In genomic region chr13:84352946-84353345, GRCh38 we compare ENCODE assay signal across 19 cellular contexts.
DNase-seq lines count a peak whose midpoint lies in the region; ATAC-seq, FAIRE-seq and TF ChIP-seq lines count a peak whose summit lies in the region.
"Had no signal": no experiment of that assay in that cellular context is flagged by ENCODE, and none has a peak within 500 bp of the region (broad histone marks: within the 10 kb centered on the region; RNA-seq: fewer than 3 reads in every experiment).

No MANE protein-coding gene starts in this region.

- peaks cover 3% of the 10 kb centered on the region for H3K4me1 Mint-ChIP-seq in astrocyte (ENCODE audit: low read depth, unreplicated experiment)
- no peaks in the 10 kb centered on the region for H3K4me1 Mint-ChIP-seq in CD4-positive, alpha-beta memory T cell
- no peaks in the 10 kb centered on the region for H3K4me1 Mint-ChIP-seq in activated CD4-positive, alpha-beta T cell treated with anti-CD3 and anti-CD28 coated beads, Interleukin-2, amount 10 ng/mL, durations not matched to agents 7 days and 5 days

- DNase-seq in BJ (ENCODE audit: low read depth), result peak; percentile 23
- DNase-seq in astrocyte (ENCODE audit: low read depth), result peak; percentile 18
- no peak for DNase-seq in trophoblast cell
- DNase-seq in CD4-positive, alpha-beta memory T cell, result no peak
- DNase-seq in activated CD4-positive, alpha-beta T cell treated with anti-CD3 and anti-CD28 coated beads, Interleukin-2, amount 10 ng/mL, durations not matched to agents 7 days and 5 days, result no peak
- no peak for DNase-seq in stimulated activated naive CD4-positive, alpha-beta T cell (lab: John Stamatoyannopoulos, UW)
- DNase-seq: 8988T; C1 segment of cervical spinal cord; CD4-positive, alpha-beta T cell; COR-L47; DMS153; DMS79 treated with DMSO at 0.1 percent for 48 hours; GF-D8; IMR-90 had no signal

- H2BK120ac ChIP-seq in trophoblast cell (ENCODE audit: insufficient read depth, low read length, poor library complexity), result no peak overlapping the region

- no peak overlapping the region for H4K91ac ChIP-seq in trophoblast cell (ENCODE audit: low read depth, low read length)

- no peak overlapping the region for H2BK12ac ChIP-seq in trophoblast cell (ENCODE audit: low read length)

- H3K79me1 ChIP-seq in trophoblast cell (ENCODE audit: low read length), result no peaks in the 10 kb centered on the region

- H3K27ac Mint-ChIP-seq in astrocyte (ENCODE audit: unreplicated experiment), result peak overlapping the region; percentile 75
- H3K27ac Mint-ChIP-seq in CD4-positive, alpha-beta memory T cell, result no peak overlapping the region
- H3K27ac Mint-ChIP-seq in activated CD4-positive, alpha-beta T cell treated with anti-CD3 and anti-CD28 coated beads, Interleukin-2, amount 10 ng/mL, durations not matched to agents 7 days and 5 days, result no peak overlapping the region
- H3K27ac Mint-ChIP-seq: CD4-positive, alpha-beta T cell had no signal

- H3K9ac ChIP-seq in astrocyte (ENCODE audit: low read length) (no peak overlapping the region), trophoblast cell (ENCODE audit: low read length) (no peak overlapping the region)

- H3K4me2 ChIP-seq in astrocyte (ENCODE audit: low read length) (no peak overlapping the region), trophoblast cell (ENCODE audit: low read length) (no peak overlapping the region)

- H3K4ac ChIP-seq in trophoblast cell (ENCODE audit: low read depth, low read length), result no peak overlapping the region

- no peak overlapping the region for H3K4me3 ChIP-seq in BJ (ENCODE audit: low read depth, low read length)
- H3K4me3 ChIP-seq in astrocyte (ENCODE audit: insufficient read depth, low read depth, low read length), result no peak overlapping the region
- H3K4me3 ChIP-seq in trophoblast cell (ENCODE audit: low read depth, low read length), result no peak overlapping the region
- no peak overlapping the region for H3K4me3 ChIP-seq in CD4-positive, alpha-beta memory T cell (ENCODE audit: low read length in 2 of 2)
- H3K4me3 ChIP-seq: HAP-1 had no signal

- H3K9me3 ChIP-seq in astrocyte (ENCODE audit: insufficient read depth, low read depth, low read length) (peaks cover 2% of the 10 kb centered on the region), trophoblast cell (ENCODE audit: insufficient read depth, low read depth, low read length) (peaks cover 2% of the 10 kb centered on the region)
- H3K9me3 ChIP-seq in CD4-positive, alpha-beta memory T cell (ENCODE audit: control insufficient read depth in 1 of 2, low read length in 2 of 2), result no peaks in the 10 kb centered on the region
- H3K9me3 ChIP-seq: HAP-1 had no signal

- TF ChIP-seq CTCF in BJ (IDR thresholded peaks at IDR 0.05; ENCODE audit: insufficient read depth, low read depth, low read length), result no peak
- TF ChIP-seq CTCF in astrocyte (IDR thresholded peaks at IDR 0.05; ENCODE audit: insufficient read depth, low read depth, low read length), result no peak

- no peaks in the 10 kb centered on the region for H3K79me2 ChIP-seq in astrocyte (ENCODE audit: insufficient read depth, low read length)
- H3K79me2 ChIP-seq in trophoblast cell (ENCODE audit: control insufficient read depth, insufficient read depth, low read length, poor library complexity), result no peaks in the 10 kb centered on the region

- intact Hi-C loops in CD4-positive, alpha-beta memory T cell (cut with micrococcal nuclease), result no loop called here

- CTCF ChIA-PET in BJ (lab: Yijun Ruan, JAX), result interaction anchor here (0.7 kb wide), 1 partner anchor 15 kb away, joined by 3 read pairs; no protein-coding TSS in a partner anchor
- CTCF ChIA-PET in CD4-positive, alpha-beta memory T cell (lab: Charles Lee; ENCODE audit: partially characterized antibody), result no interaction called here
- CTCF ChIA-PET in activated CD4-positive, alpha-beta T cell treated with anti-CD3 and anti-CD28 coated beads, Interleukin-2, amount 10 ng/mL, durations not matched to agents 7 days and 5 days (lab: Charles Lee), result no interaction called here

- H3K4me1 ChIP-seq in astrocyte (ENCODE audit: insufficient read depth, low read length) (no peaks in the 10 kb centered on the region), trophoblast cell (ENCODE audit: control insufficient read depth in 1 of 2, insufficient read depth in 2 of 2, low read length in 2 of 2) (no peaks in the 10 kb centered on the region)
- no peaks in the 10 kb centered on the region for H3K4me1 ChIP-seq in CD4-positive, alpha-beta memory T cell (ENCODE audit: insufficient read depth, low read length)

- no peaks in the 10 kb centered on the region for H3K27me3 Mint-ChIP-seq in astrocyte (ENCODE audit: low read depth, unreplicated experiment)
- no peaks in the 10 kb centered on the region for H3K27me3 Mint-ChIP-seq in CD4-positive, alpha-beta memory T cell
- H3K27me3 Mint-ChIP-seq in activated CD4-positive, alpha-beta T cell treated with anti-CD3 and anti-CD28 coated beads, Interleukin-2, amount 10 ng/mL, durations not matched to agents 7 days and 5 days, result no peaks in the 10 kb centered on the region
- H3K27me3 Mint-ChIP-seq: CD4-positive, alpha-beta T cell had no signal

- H3K36me3 ChIP-seq in BJ (ENCODE audit: control insufficient read depth, insufficient read depth, low read length) (no peaks in the 10 kb centered on the region), astrocyte (ENCODE audit: insufficient read depth, low read length) (no peaks in the 10 kb centered on the region), trophoblast cell (ENCODE audit: control insufficient read depth in 1 of 2, insufficient read depth in 2 of 2, low read length in 2 of 2) (no peaks in the 10 kb centered on the region)
- H3K36me3 ChIP-seq in CD4-positive, alpha-beta memory T cell (ENCODE audit: insufficient read depth, low read length), result no peaks in the 10 kb centered on the region
- H3K36me3 ChIP-seq: HAP-1 had no signal

- peaks cover 7% of the 10 kb centered on the region for H3K9me3 Mint-ChIP-seq in astrocyte (ENCODE audit: unreplicated experiment)
- peaks cover 0 to 2% (median 0%) of the 10 kb centered on the region in 8 donors for H3K9me3 Mint-ChIP-seq in CD4-positive, alpha-beta memory T cell
- H3K9me3 Mint-ChIP-seq in activated CD4-positive, alpha-beta T cell treated with anti-CD3 and anti-CD28 coated beads, Interleukin-2, amount 10 ng/mL, durations not matched to agents 7 days and 5 days, result no peaks in the 10 kb centered on the region
- H3K9me3 Mint-ChIP-seq: CD4-positive, alpha-beta T cell had no signal

- H2AK5ac ChIP-seq in trophoblast cell (ENCODE audit: low read length), result no peak overlapping the region

- no peak overlapping the region for H3K4me3 Mint-ChIP-seq in astrocyte (ENCODE audit: unreplicated experiment)
- H3K4me3 Mint-ChIP-seq in CD4-positive, alpha-beta memory T cell, result no peak overlapping the region
- no peak overlapping the region for H3K4me3 Mint-ChIP-seq in activated CD4-positive, alpha-beta T cell treated with anti-CD3 and anti-CD28 coated beads, Interleukin-2, amount 10 ng/mL, durations not matched to agents 7 days and 5 days
- H3K4me3 Mint-ChIP-seq: CD4-positive, alpha-beta T cell had no signal

- H4K20me1 ChIP-seq in astrocyte (ENCODE audit: insufficient read depth, low read length), result no peaks in the 10 kb centered on the region

- no peak overlapping the region for H3K18ac ChIP-seq in trophoblast cell (ENCODE audit: low read length)

- no peak for ATAC-seq in HG03460 (IDR thresholded peaks at IDR 0.05; ENCODE audit: unreplicated experiment)

- H2AFZ ChIP-seq in astrocyte (ENCODE audit: low read depth, low read length) (no peak overlapping the region), trophoblast cell (ENCODE audit: insufficient read depth, low read length, poor library complexity) (no peak overlapping the region)

- FAIRE-seq in astrocyte (lab: Jason Lieb, UNC) (no peak), endometrium (lab: Jason Lieb, UNC) (peak; percentile 67)
- FAIRE-seq: D721Med, H1 had no signal

- H3K14ac ChIP-seq in trophoblast cell (ENCODE audit: low read length), result no peak overlapping the region

- no peak overlapping the region for H2BK5ac ChIP-seq in trophoblast cell (ENCODE audit: low read depth, low read length, poor library complexity)

- H3K27ac ChIP-seq in astrocyte (ENCODE audit: low read depth, low read length) (no peak overlapping the region), trophoblast cell (ENCODE audit: low read depth, low read length) (peak overlapping the region; percentile 47)
- H3K27ac ChIP-seq in CD4-positive, alpha-beta memory T cell (ENCODE audit: low read depth, low read length), result no peak overlapping the region

- H3K36me3 Mint-ChIP-seq in astrocyte (ENCODE audit: low read depth, unreplicated experiment), result no peaks in the 10 kb centered on the region
- no peaks in the 10 kb centered on the region for H3K36me3 Mint-ChIP-seq in CD4-positive, alpha-beta memory T cell
- no peaks in the 10 kb centered on the region for H3K36me3 Mint-ChIP-seq in activated CD4-positive, alpha-beta T cell treated with anti-CD3 and anti-CD28 coated beads, Interleukin-2, amount 10 ng/mL, durations not matched to agents 7 days and 5 days (ENCODE audit: low read depth)

- H4K12ac ChIP-seq in trophoblast cell (ENCODE audit: low read depth, low read length), result no peak overlapping the region

- H4K8ac ChIP-seq in trophoblast cell (ENCODE audit: low read depth, low read length), result no peak overlapping the region

- POLR2A ChIA-PET in BJ (lab: Charles Lee), result no interaction called here
- POLR2A ChIA-PET in CD4-positive, alpha-beta memory T cell (lab: Charles Lee; ENCODE audit: partially characterized antibody), result no interaction called here
- POLR2A ChIA-PET in activated CD4-positive, alpha-beta T cell treated with anti-CD3 and anti-CD28 coated beads, Interleukin-2, amount 10 ng/mL, durations not matched to agents 7 days and 5 days (lab: Charles Lee), result no interaction called here

- H3K23ac ChIP-seq in trophoblast cell (ENCODE audit: low read length), result no peak overlapping the region

- H3K27me3 ChIP-seq in BJ (ENCODE audit: control insufficient read depth, insufficient read depth, low read length) (no peaks in the 10 kb centered on the region), astrocyte (ENCODE audit: insufficient read depth, low read length) (no peaks in the 10 kb centered on the region), trophoblast cell (ENCODE audit: insufficient read depth, low read length) (no peaks in the 10 kb centered on the region)
- no peaks in the 10 kb centered on the region for H3K27me3 ChIP-seq in CD4-positive, alpha-beta memory T cell (ENCODE audit: insufficient read depth, low read length)

Comparison
In these comparisons a context has a peak if more than half of its experiments do, and no peak if none do; other contexts are left out.
1. DNase-seq: peak in BJ (single experiment) and astrocyte (single experiment); none in trophoblast cell (0 of 2), CD4-positive, alpha-beta memory T cell (0 of 5), activated CD4-positive, alpha-beta T cell treated with anti-CD3 and anti-CD28 coated beads, Interleukin-2, amount 10 ng/mL, durations not matched to agents 7 days and 5 days (single experiment) and stimulated activated naive CD4-positive, alpha-beta T cell (0 of 6).